In genomic region chr11:102347526-102348331, GRCh38 we compare ENCODE assay signal across 8 cellular contexts. TPM values are rescaled to one million over a fixed set of nuclear protein-coding genes. Genes with fewer than 3 reads are reported as not detected.
DNase-seq lines count a peak whose midpoint lies in the region; ATAC-seq and TF ChIP-seq lines count a peak whose summit lies in the region.

No MANE protein-coding gene starts in this region.

- H3K4me1 Mint-ChIP-seq in activated T-cell treated with anti-CD3 and anti-CD28 coated beads, Interleukin-2, amount 50 U/mL, for 4 hours (ENCODE audit: low read depth) = peaks cover 42% of the 10 kb centered on the region

- H3K27ac ChIP-seq in iPS-18a (ENCODE audit: low read length) = peak overlapping the region; percentile 59

- ATAC-seq in activated T-cell treated with anti-CD3 and anti-CD28 coated beads, Interleukin-2, amount 50 U/mL, for 4 hours = peak in 1 of 2 donors; percentile 6
- ATAC-seq in HG02610 (IDR thresholded peaks at IDR 0.05; ENCODE audit: unreplicated experiment) = peak; percentile 7

- H3K4me1 ChIP-seq in iPS-18a (ENCODE audit: control insufficient read depth, low read depth, low read length) (peaks cover 12% of the 10 kb centered on the region), skeletal muscle satellite cell (ENCODE audit: control insufficient read depth, insufficient read depth, low read length) (peaks cover 38% of the 10 kb centered on the region)

- H3K9me3 Mint-ChIP-seq in activated T-cell treated with anti-CD3 and anti-CD28 coated beads, Interleukin-2, amount 50 U/mL, for 4 hours = no peaks in the 10 kb centered on the region

- H3K36me3 Mint-ChIP-seq in activated T-cell treated with anti-CD3 and anti-CD28 coated beads, Interleukin-2, amount 50 U/mL, for 4 hours (ENCODE audit: insufficient read depth) = peaks cover 18% of the 10 kb centered on the region

- no peaks in the 10 kb centered on the region for H3K27me3 ChIP-seq in iPS-18a (ENCODE audit: control insufficient read depth, insufficient read depth, low read length)
- no peaks in the 10 kb centered on the region for H3K27me3 ChIP-seq in skeletal muscle satellite cell (ENCODE audit: control insufficient read depth, insufficient read depth, low read length)

- DNase-seq in activated T-cell treated with anti-CD3 and anti-CD28 coated beads, Interleukin-2, amount 50 U/mL, for 4 hours = no peak
- no peak for DNase-seq in activated T-cell treated with anti-CD3 and anti-CD28 coated beads for 4 hours
- DNase-seq in NCI-H146 treated with DMSO at 0.1 percent for 48 hours (lab: John Stamatoyannopoulos, UW; ENCODE audit: unreplicated experiment) = peak; percentile 28
- DNase-seq in astrocyte of the hippocampus (ENCODE audit: low read depth, low spot score) = peak; percentile 48
- DNase-seq in GM10266 (ENCODE audit: extremely low spot score) = no peak

- H3K9ac ChIP-seq in iPS-18a (ENCODE audit: low read length) (peak overlapping the region; percentile 85), skeletal muscle satellite cell (ENCODE audit: low read depth, low read length) (peak overlapping the region; percentile 92)

- no peaks in the 10 kb centered on the region for H3K36me3 ChIP-seq in iPS-18a (ENCODE audit: control insufficient read depth, low read depth, low read length)
- H3K36me3 ChIP-seq in skeletal muscle satellite cell (ENCODE audit: insufficient read depth, low read length) = peaks cover 16% of the 10 kb centered on the region

- no peaks in the 10 kb centered on the region for H3K9me3 ChIP-seq in iPS-18a (ENCODE audit: control insufficient read depth, low read depth, low read length)
- no peaks in the 10 kb centered on the region for H3K9me3 ChIP-seq in skeletal muscle satellite cell (replicated peaks; ENCODE audit: low read length)

- H3K4me3 ChIP-seq in iPS-18a (ENCODE audit: low read length) (peak overlapping the region; percentile 99), skeletal muscle satellite cell (ENCODE audit: low read length) (peak overlapping the region; percentile 75)

- peak overlapping the region; percentile 98 for H3K4me3 Mint-ChIP-seq in activated T-cell treated with anti-CD3 and anti-CD28 coated beads, Interleukin-2, amount 50 U/mL, for 4 hours

- H3K27me3 Mint-ChIP-seq in activated T-cell treated with anti-CD3 and anti-CD28 coated beads, Interleukin-2, amount 50 U/mL, for 4 hours (ENCODE audit: low read depth) = no peaks in the 10 kb centered on the region

- H3K4me2 ChIP-seq in skeletal muscle satellite cell (ENCODE audit: low read length) = peak overlapping the region; percentile 76

- no peak for TF ChIP-seq CTCF in GM10266 (IDR thresholded peaks at IDR 0.05; ENCODE audit: control insufficient read depth, insufficient read depth, low read depth, missing control alignments)

RNA-seq across cellular contexts. Expression of gene BIRC2, which starts 0.7 kb away (rescaled TPM):
- 10 to 100 TPM; 25.0 to 31.9 (median 31.7) TPM for total RNA-seq in activated T-cell treated with anti-CD3 and anti-CD28 coated beads, Interleukin-2, amount 50 U/mL, for 4 hours
- 54.0 and 61.4 TPM in 2 replicates for total RNA-seq in skeletal muscle satellite cell (2012; rRNA removed)

RNA-seq across cellular contexts. Expression of gene BIRC3, which starts 30.4 kb away (rescaled TPM):
- total RNA-seq in activated T-cell treated with anti-CD3 and anti-CD28 coated beads, Interleukin-2, amount 50 U/mL, for 4 hours = 100 to 1,000 TPM in 1 of 3 donors, 10 to 100 TPM in 2; 77.2 to 105 (median 92.4) TPM
- total RNA-seq in skeletal muscle satellite cell (2012; rRNA removed) = 2.2 and 4.1 TPM in 2 replicates

Comparison
In these comparisons a context has a peak if more than half of its experiments do, and no peak if none do; other contexts are left out.
1. DNase-seq: peak in NCI-H146 treated with DMSO at 0.1 percent for 48 hours (single experiment) and astrocyte of the hippocampus (single experiment); none in activated T-cell treated with anti-CD3 and anti-CD28 coated beads, Interleukin-2, amount 50 U/mL, for 4 hours (single experiment), activated T-cell treated with anti-CD3 and anti-CD28 coated beads for 4 hours (single experiment) and GM10266 (single experiment).